Comparison of ENCODE assay signal across 21 cellular contexts in the genomic region with DNA sequence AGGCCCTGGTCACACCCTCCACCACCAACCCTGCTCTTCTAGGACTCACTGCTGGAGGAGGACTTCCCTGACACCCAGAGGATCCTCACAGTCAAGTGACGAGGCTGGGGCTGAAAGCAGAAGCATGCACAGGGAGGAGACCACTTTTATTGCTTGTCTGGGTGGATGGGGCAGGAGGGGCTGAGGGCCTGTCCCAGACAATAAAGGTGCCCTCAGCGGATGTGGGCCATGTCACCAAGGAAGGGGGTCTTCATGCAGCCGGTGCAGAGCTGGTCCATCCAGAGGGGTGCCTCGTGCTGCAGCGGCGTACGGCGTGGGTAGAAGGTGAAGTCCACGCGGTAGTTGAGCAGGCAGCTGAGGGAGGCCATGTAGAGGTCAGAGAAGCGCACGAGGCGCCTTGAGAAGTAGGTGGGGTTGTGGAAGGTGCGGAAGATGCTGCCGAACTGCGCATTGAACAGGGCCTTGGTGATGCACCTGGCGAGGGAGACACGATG. TPM values are rescaled to one million over a fixed set of nuclear protein-coding genes. Genes with fewer than 3 reads are reported as not detected.
A peak's percentile ranks its signal among the peaks of the same experiment; 100 is the strongest.
DNase-seq lines count a peak whose midpoint lies in the region; TF ChIP-seq lines count a peak whose summit lies in the region.
"Had no signal": no experiment of that assay in that cellular context is flagged by ENCODE, and none has a peak within 500 bp of the region (broad histone marks: within the 10 kb centered on the region; RNA-seq: fewer than 3 reads in every experiment).

No MANE protein-coding gene starts in this region.

- no peak overlapping the region for H3K27ac Mint-ChIP-seq in glutamatergic neuron (ENCODE audit: unreplicated experiment)
- peak overlapping the region; percentile 72 for H3K27ac Mint-ChIP-seq in mesothelial cell of epicardium
- no peak overlapping the region for H3K27ac Mint-ChIP-seq in activated naive CD4-positive, alpha-beta T cell treated with anti-CD3 and anti-CD28 coated beads, Interleukin-2, amount 10 ng/mL, durations not matched to agents 7 days and 5 days
- no peak overlapping the region for H3K27ac Mint-ChIP-seq in Calu3 (ENCODE audit: unreplicated experiment)
- H3K27ac Mint-ChIP-seq: endodermal cell had no signal

- TF ChIP-seq CTCF in ascending aorta (IDR thresholded peaks at IDR 0.05) (no peak), glutamatergic neuron (IDR thresholded peaks at IDR 0.05; ENCODE audit: partially characterized antibody, unreplicated experiment) (no peak), mesothelial cell of epicardium (IDR thresholded peaks at IDR 0.05; ENCODE audit: unreplicated experiment) (no peak), uterus (IDR thresholded peaks at IDR 0.05) (no peak), Calu3 (IDR thresholded peaks at IDR 0.05; ENCODE audit: unreplicated experiment) (no peak)

- H3K27me3 ChIP-seq in ascending aorta, result no peaks in the 10 kb centered on the region
- H3K27me3 ChIP-seq in uterus, result no peaks in the 10 kb centered on the region
- H3K27me3 ChIP-seq: BLaER1, foreskin keratinocyte had no signal

- peaks cover 5% of the 10 kb centered on the region for H3K4me1 Mint-ChIP-seq in glutamatergic neuron (ENCODE audit: low read depth, unreplicated experiment)
- peaks cover 21% of the 10 kb centered on the region for H3K4me1 Mint-ChIP-seq in mesothelial cell of epicardium
- no peaks in the 10 kb centered on the region for H3K4me1 Mint-ChIP-seq in activated naive CD4-positive, alpha-beta T cell treated with anti-CD3 and anti-CD28 coated beads, Interleukin-2, amount 10 ng/mL, durations not matched to agents 7 days and 5 days
- no peaks in the 10 kb centered on the region for H3K4me1 Mint-ChIP-seq in Calu3 (ENCODE audit: low read depth, unreplicated experiment)
- H3K4me1 Mint-ChIP-seq: endodermal cell had no signal

- peak in 1 of 2 donors; percentile 5 for DNase-seq in ascending aorta (ENCODE audit: low spot score in 2 of 2)
- no peak for DNase-seq in glutamatergic neuron
- no peak for DNase-seq in mesothelial cell of epicardium (ENCODE audit: low spot score in 2 of 2, unreplicated experiment in 2 of 2)
- DNase-seq in uterus, result peak in 1 of 2 donors; percentile 15
- no peak for DNase-seq in activated naive CD4-positive, alpha-beta T cell treated with anti-CD3 and anti-CD28 coated beads, Interleukin-2, amount 10 ng/mL, durations not matched to agents 7 days and 5 days
- DNase-seq in Calu3, result no peak
- no peak for DNase-seq in NCI-H2227 treated with DMSO at 0.1 percent for 48 hours (lab: John Stamatoyannopoulos, UW)
- no peak for DNase-seq in activated CD4-positive, CD25-positive, alpha-beta regulatory T cell treated with anti-CD3 and anti-CD28 coated beads, Interleukin-2, amount 50 U/mL, for 72 hours
- DNase-seq: activated CD4-positive, alpha-beta T cell treated with anti-CD3 and anti-CD28 coated beads, Interleukin-2, amount 50 U/mL, for 1 hour; activated CD8-positive, alpha-beta memory T cell treated with anti-CD3 and anti-CD28 coated beads, Interleukin-2, amount 50 U/mL, for 48 hours; activated gamma-delta T cell; amniotic stem cell; cerebellar nuclear complex; endodermal cell; GM23248; NCI-H1694; RPMI8226; stimulated activated CD4-positive, alpha-beta T cell treated with anti-CD3 and anti-CD28 coated beads, Interleukin-4, amount 100 ng/mL, for 4 hours had no signal

- H3K27me3 Mint-ChIP-seq in glutamatergic neuron (ENCODE audit: unreplicated experiment) (peaks cover 3% of the 10 kb centered on the region), mesothelial cell of epicardium (ENCODE audit: low read depth) (no peaks in the 10 kb centered on the region), Calu3 (ENCODE audit: unreplicated experiment) (no peaks in the 10 kb centered on the region)
- H3K27me3 Mint-ChIP-seq in activated naive CD4-positive, alpha-beta T cell treated with anti-CD3 and anti-CD28 coated beads, Interleukin-2, amount 10 ng/mL, durations not matched to agents 7 days and 5 days, result no peaks in the 10 kb centered on the region

- H3K4me3 Mint-ChIP-seq in glutamatergic neuron (ENCODE audit: unreplicated experiment), result peak overlapping the region; percentile 46
- no peak overlapping the region for H3K4me3 Mint-ChIP-seq in mesothelial cell of epicardium
- no peak overlapping the region for H3K4me3 Mint-ChIP-seq in activated naive CD4-positive, alpha-beta T cell treated with anti-CD3 and anti-CD28 coated beads, Interleukin-2, amount 10 ng/mL, durations not matched to agents 7 days and 5 days
- H3K4me3 Mint-ChIP-seq in Calu3 (ENCODE audit: low read depth, unreplicated experiment), result no peak overlapping the region
- H3K4me3 Mint-ChIP-seq: endodermal cell had no signal

- TF ChIP-seq POLR2A in uterus (IDR thresholded peaks at IDR 0.05), result no peak

- peak overlapping the region; percentile 68 to 85 for H3K27ac ChIP-seq in ascending aorta
- peak overlapping the region; percentile 41 to 55 for H3K27ac ChIP-seq in uterus
- H3K27ac ChIP-seq: BLaER1, foreskin keratinocyte, GM23248, parathyroid adenoma had no signal

- H3K4me1 ChIP-seq in ascending aorta (peaks cover 0 to 12% of the 10 kb centered on the region in 2 donors), uterus (no peaks in the 10 kb centered on the region)
- H3K4me1 ChIP-seq: parathyroid adenoma had no signal

- peak overlapping the region in 1 of 2 donors; percentile 16 for H3K4me3 ChIP-seq in ascending aorta
- no peak overlapping the region for H3K4me3 ChIP-seq in uterus
- H3K4me3 ChIP-seq: BLaER1, GM23248 had no signal

- peaks cover 7% of the 10 kb centered on the region for H3K9me3 Mint-ChIP-seq in glutamatergic neuron (ENCODE audit: unreplicated experiment)
- H3K9me3 Mint-ChIP-seq in mesothelial cell of epicardium, result no peaks in the 10 kb centered on the region
- no peaks in the 10 kb centered on the region for H3K9me3 Mint-ChIP-seq in activated naive CD4-positive, alpha-beta T cell treated with anti-CD3 and anti-CD28 coated beads, Interleukin-2, amount 10 ng/mL, durations not matched to agents 7 days and 5 days
- H3K9me3 Mint-ChIP-seq in Calu3 (ENCODE audit: low read depth, unreplicated experiment), result no peaks in the 10 kb centered on the region
- H3K9me3 Mint-ChIP-seq: endodermal cell had no signal

- H3K9me3 ChIP-seq in ascending aorta, result no peaks in the 10 kb centered on the region
- H3K9me3 ChIP-seq in uterus, result no peaks in the 10 kb centered on the region
- H3K9me3 ChIP-seq: BLaER1 had no signal

- BruUV-seq in Calu3 (replicated peaks; lab: Mats Ljungman, UMichigan), result no TSS peak

- H3K36me3 ChIP-seq in ascending aorta, result peaks cover 9 to 11% of the 10 kb centered on the region in 2 donors
- no peaks in the 10 kb centered on the region for H3K36me3 ChIP-seq in uterus

- CTCF ChIA-PET in activated naive CD4-positive, alpha-beta T cell treated with anti-CD3 and anti-CD28 coated beads, Interleukin-2, amount 10 ng/mL, durations not matched to agents 7 days and 5 days (lab: Charles Lee), result no interaction called here
- CTCF ChIA-PET in Calu3 (lab: Charles Lee), result interaction anchor here (0.6 kb wide), 2 partner anchors 61 to 510 kb away, joined by 4 to 5 read pairs; no protein-coding TSS in a partner anchor

- intact Hi-C loops in ascending aorta (cut with DNase I), result no loop called here
- intact Hi-C loops in uterus (cut with DNase I; ENCODE audit: low total_unique reads), result no loop called here
- intact Hi-C loops in Calu3 (cut with micrococcal nuclease; ENCODE audit: unreplicated experiment), result no loop called here

- no peaks in the 10 kb centered on the region for H3K36me3 Mint-ChIP-seq in glutamatergic neuron (ENCODE audit: unreplicated experiment)
- H3K36me3 Mint-ChIP-seq in mesothelial cell of epicardium, result peaks cover 10% of the 10 kb centered on the region
- H3K36me3 Mint-ChIP-seq in activated naive CD4-positive, alpha-beta T cell treated with anti-CD3 and anti-CD28 coated beads, Interleukin-2, amount 10 ng/mL, durations not matched to agents 7 days and 5 days, result no peaks in the 10 kb centered on the region
- H3K36me3 Mint-ChIP-seq in Calu3 (ENCODE audit: insufficient read depth, unreplicated experiment), result peaks cover 51% of the 10 kb centered on the region

RNA-seq across cellular contexts. Expression of a gene that starts 9.4 kb away (rescaled TPM):
- 95.5 TPM for total RNA-seq in ascending aorta
- total RNA-seq in glutamatergic neuron (ENCODE audit: unreplicated experiment), result 308 TPM
- 256 to 266 TPM (median 266 TPM) in 3 replicates for total RNA-seq in mesothelial cell of epicardium
- 10 to 100 TPM in 3 of 4 donors, 1 to 10 TPM in 1; 9.2 to 67.6 (median 29.3) TPM for total RNA-seq in uterus
- 100 and 146 TPM in 2 replicates for total RNA-seq in Calu3 (2022)

RNA-seq across cellular contexts. Expression of a gene that starts 12.1 kb away (rescaled TPM):
- total RNA-seq in ascending aorta, result not detected
- 13.7 TPM for total RNA-seq in glutamatergic neuron (ENCODE audit: unreplicated experiment)
- total RNA-seq in mesothelial cell of epicardium, result 12.7 to 13.0 TPM (median 12.9 TPM) in 3 replicates
- 100 to 1,000 TPM in 1 of 4 donors, 10 to 100 TPM in 2, 1 to 10 TPM in 1; 4.1 to 435 (median 51.9) TPM for total RNA-seq in uterus
- 14.0 and 15.1 TPM in 2 replicates for total RNA-seq in Calu3 (2022)

RNA-seq across cellular contexts. Expression of a gene that starts 29.2 kb away (rescaled TPM):
- total RNA-seq in ascending aorta, result 363 TPM
- total RNA-seq in glutamatergic neuron (ENCODE audit: unreplicated experiment), result 6.3 TPM
- 0.29 to 0.71 TPM (median 0.66 TPM) in 3 replicates for total RNA-seq in mesothelial cell of epicardium
- total RNA-seq in uterus, result 100 to 1,000 TPM in 1 of 4 donors, 10 to 100 TPM in 3; 55.3 to 216 (median 78.2) TPM
- total RNA-seq in Calu3 (2022), result 0.26 TPM in 1 of 2 replicates, not detected in the other
- total RNA-seq: foreskin keratinocyte, GM23248 had no signal
